In the genomic region with DNA sequence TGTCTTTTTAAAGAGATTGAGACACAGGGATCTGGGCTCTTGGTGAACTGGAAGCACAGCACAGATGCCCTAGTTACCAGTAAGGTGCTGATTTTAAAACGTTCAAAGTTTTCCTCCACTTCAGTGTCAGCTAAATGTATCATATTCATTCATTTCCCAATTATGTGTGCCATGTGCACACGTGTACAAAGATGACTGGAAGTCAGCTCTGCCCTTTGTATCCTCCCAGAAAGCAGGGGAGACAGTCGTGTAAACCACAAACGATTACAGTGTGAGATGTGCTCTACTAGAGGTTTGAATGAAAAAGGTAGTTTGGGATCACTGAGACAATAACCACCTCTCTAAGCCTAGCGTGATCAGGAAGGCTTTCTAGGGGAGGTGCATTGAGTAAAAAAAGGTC, we compare ENCODE assay signal across 8 cellular contexts. TPM values are rescaled to one million over a fixed set of nuclear protein-coding genes. Genes with fewer than 3 reads are reported as not detected.
DNase-seq lines count a peak whose midpoint lies in the region; ATAC-seq and TF ChIP-seq lines count a peak whose summit lies in the region.

No MANE protein-coding gene starts in this region.

- H3K27ac Mint-ChIP-seq in CD4-positive, CD25-positive, alpha-beta regulatory T cell, result peak overlapping the region; percentile 38 to 87 (median 70)

- no peaks in the 10 kb centered on the region for H3F3A ChIP-seq in neural cell (ENCODE audit: insufficient read depth, low read length, poor library complexity, severe bottlenecking)

- no peak for ATAC-seq in CD4-positive, CD25-positive, alpha-beta regulatory T cell (ENCODE audit: low read depth in 2 of 2)

- H3K27me3 Mint-ChIP-seq in CD4-positive, CD25-positive, alpha-beta regulatory T cell, result peaks cover 6% of the 10 kb centered on the region

- no peaks in the 10 kb centered on the region for H4K20me1 ChIP-seq in neural cell (ENCODE audit: insufficient read depth)

- no peaks in the 10 kb centered on the region for H3K27me3 ChIP-seq in CD4-positive, CD25-positive, alpha-beta regulatory T cell (ENCODE audit: control insufficient read depth, insufficient read depth, low read length)
- no peaks in the 10 kb centered on the region for H3K27me3 ChIP-seq in effector memory CD4-positive, alpha-beta T cell (replicated peaks; ENCODE audit: control insufficient read depth, insufficient read depth, low read length, poor library complexity, severe bottlenecking)
- no peaks in the 10 kb centered on the region for H3K27me3 ChIP-seq in neural cell (ENCODE audit: insufficient read depth, low read depth, low read length)

- peak overlapping the region; percentile 77 for H3K4me2 ChIP-seq in neural cell (ENCODE audit: low read length)

- peak overlapping the region; percentile 76 to 92 (median 92) for H3K4me3 Mint-ChIP-seq in CD4-positive, CD25-positive, alpha-beta regulatory T cell

- H2AFZ ChIP-seq in neural cell (ENCODE audit: low read depth, low read length), result peak overlapping the region; percentile 96

- peaks cover 0 to 4% (median 0%) of the 10 kb centered on the region in 7 donors for H3K9me3 Mint-ChIP-seq in CD4-positive, CD25-positive, alpha-beta regulatory T cell

- no peaks in the 10 kb centered on the region for H3K36me3 ChIP-seq in CD4-positive, CD25-positive, alpha-beta regulatory T cell (ENCODE audit: control insufficient read depth, insufficient read depth, low read length)
- no peaks in the 10 kb centered on the region for H3K36me3 ChIP-seq in effector memory CD4-positive, alpha-beta T cell (ENCODE audit: control insufficient read depth, insufficient read depth, low read length)
- H3K36me3 ChIP-seq in neural cell (ENCODE audit: insufficient read depth, low read length), result no peaks in the 10 kb centered on the region

- no peak for TF ChIP-seq RAD21 in neural cell (conservative IDR thresholded peaks at IDR 0.05)

- no peak for TF ChIP-seq EP300 in neural cell (conservative IDR thresholded peaks at IDR 0.05; ENCODE audit: poor library complexity, severe bottlenecking)

- peaks cover 8 to 22% (median 12%) of the 10 kb centered on the region in 4 donors for H3K4me1 Mint-ChIP-seq in CD4-positive, CD25-positive, alpha-beta regulatory T cell

- peak overlapping the region; percentile 89 for H3K4me3 ChIP-seq in CD4-positive, CD25-positive, alpha-beta regulatory T cell (ENCODE audit: low read depth, low read length)
- H3K4me3 ChIP-seq in effector memory CD4-positive, alpha-beta T cell (ENCODE audit: insufficient read depth, low read depth, low read length, poor library complexity, severe bottlenecking), result peak overlapping the region; percentile 80
- H3K4me3 ChIP-seq in neural cell (ENCODE audit: low read length), result peak overlapping the region; percentile 84

- DNase-seq in CD4-positive, CD25-positive, alpha-beta regulatory T cell, result peak in 1 of 3 donors; percentile 25
- peak; percentile 37 for DNase-seq in LHCN-M2 (ENCODE audit: low read depth)
- DNase-seq in effector memory CD4-positive, alpha-beta T cell, result no peak
- DNase-seq in mesenteric fat pad (ENCODE audit: low spot score), result no peak
- no peak for DNase-seq in NCI-H1694 (lab: John Stamatoyannopoulos, UW)
- DNase-seq in NCI-H187 (lab: John Stamatoyannopoulos, UW), result no peak
- DNase-seq in HPDE6-E6E7 (ENCODE audit: extremely low spot score), result no peak

- peaks cover 23% of the 10 kb centered on the region for H3K36me3 Mint-ChIP-seq in CD4-positive, CD25-positive, alpha-beta regulatory T cell

- peak overlapping the region; percentile 85 for H3K9ac ChIP-seq in neural cell (ENCODE audit: low read length)

- no peak for TF ChIP-seq CTCF in neural cell (IDR thresholded peaks at IDR 0.05; ENCODE audit: poor library complexity, severe bottlenecking)

- no peaks in the 10 kb centered on the region for H3K9me2 ChIP-seq in neural cell (ENCODE audit: insufficient read depth, low read length)

- peaks cover 13% of the 10 kb centered on the region for H3K79me2 ChIP-seq in neural cell (replicated peaks; ENCODE audit: insufficient read depth, low read length)

- no peaks in the 10 kb centered on the region for H3K9me3 ChIP-seq in CD4-positive, CD25-positive, alpha-beta regulatory T cell (ENCODE audit: control insufficient read depth in 2 of 2, low read length in 2 of 2)
- H3K9me3 ChIP-seq in effector memory CD4-positive, alpha-beta T cell (ENCODE audit: control insufficient read depth, low read length), result no peaks in the 10 kb centered on the region
- H3K9me3 ChIP-seq in neural cell (ENCODE audit: low read length), result no peaks in the 10 kb centered on the region

- H3K4me1 ChIP-seq in CD4-positive, CD25-positive, alpha-beta regulatory T cell (ENCODE audit: control insufficient read depth, insufficient read depth, low read length, poor library complexity, severe bottlenecking), result peaks cover 14% of the 10 kb centered on the region
- H3K4me1 ChIP-seq in effector memory CD4-positive, alpha-beta T cell (ENCODE audit: control insufficient read depth, insufficient read depth, low read length, poor library complexity, severe bottlenecking), result peaks cover 7% of the 10 kb centered on the region

- H3K27ac ChIP-seq in CD4-positive, CD25-positive, alpha-beta regulatory T cell (ENCODE audit: insufficient read depth, low read length, poor library complexity, severe bottlenecking), result no peak overlapping the region
- no peak overlapping the region for H3K27ac ChIP-seq in effector memory CD4-positive, alpha-beta T cell (ENCODE audit: insufficient read depth, low read length, poor library complexity, severe bottlenecking)
- H3K27ac ChIP-seq in neural cell (ENCODE audit: low read length), result peak overlapping the region; percentile 83

TF ChIP-seq in neural cell, 6 proteins besides CTCF, POLR2A, EP300 and RAD21:
- TF ChIP-seq SMC3 (conservative IDR thresholded peaks at IDR 0.05; ENCODE audit: poor library complexity) (no peak), REST (IDR thresholded peaks at IDR 0.05; ENCODE audit: borderline replicate concordance) (no peak), TAF1 (IDR thresholded peaks at IDR 0.05; ENCODE audit: low read depth) (no peak), MXI1 (conservative IDR thresholded peaks at IDR 0.05; ENCODE audit: poor library complexity, severe bottlenecking) (no peak), EZH2 (IDR thresholded peaks at IDR 0.05; ENCODE audit: borderline replicate concordance, insufficient read depth, low read length, poor library complexity, severe bottlenecking) (no peak)
TF ChIP-seq in neural cell: peak in this region for 0.

RNA-seq across cellular contexts. Expression of gene ZKSCAN7, which starts 0.8 kb away (rescaled TPM):
- total RNA-seq in CD4-positive, CD25-positive, alpha-beta regulatory T cell, result 1.2 TPM
- 1 to 10 TPM; 1.6 to 3.0 (median 1.9) TPM for polyA plus RNA-seq in CD4-positive, CD25-positive, alpha-beta regulatory T cell
- total RNA-seq in LHCN-M2 (2014; rRNA removed) (5.3 and 7.4 TPM in 2 replicates), mesenteric fat pad (2.7 TPM)
- polyA plus RNA-seq in LHCN-M2 (2012), result 2.2 TPM
- polyA plus RNA-seq in neural cell, result 23.9 and 25.9 TPM in 2 replicates
- 31.1 and 36.0 TPM in 2 replicates for polyA minus RNA-seq in neural cell

RNA-seq across cellular contexts. Expression of gene ZNF660, which starts 29.0 kb away (rescaled TPM):
- total RNA-seq in CD4-positive, CD25-positive, alpha-beta regulatory T cell, result not detected
- polyA plus RNA-seq in CD4-positive, CD25-positive, alpha-beta regulatory T cell, result under 1 TPM in 1 of 4 donors, not detected in 3; 0.83 TPM
- total RNA-seq in LHCN-M2 (2014; rRNA removed), result 2.9 and 4.0 TPM in 2 replicates
- polyA plus RNA-seq in LHCN-M2 (2012), result 1.0 TPM
- polyA plus RNA-seq in neural cell, result 8.1 and 9.4 TPM in 2 replicates
- 28.0 and 35.3 TPM in 2 replicates for polyA minus RNA-seq in neural cell
- total RNA-seq in mesenteric fat pad, result 4.8 TPM
